In genomic region chr17:78403822-78404221, GRCh38 we compare ENCODE assay signal across 18 cellular contexts.
"Had no signal": no experiment of that assay in that cellular context is flagged by ENCODE, and none has a peak within 500 bp of the region (broad histone marks: within the 10 kb centered on the region; RNA-seq: fewer than 3 reads in every experiment).

No MANE protein-coding gene starts in this region.

- H3K4me3 ChIP-seq: colonic mucosa, esophagus squamous epithelium, gastroesophageal sphincter, mucosa of descending colon, pancreas, prostate gland, right lobe of liver, thoracic aorta, transverse colon had no signal

- H3K27me3 Mint-ChIP-seq: naive thymus-derived CD8-positive, alpha-beta T cell; stimulated activated memory B cell treated with anti-CD40 and anti-IgM and Interleukin-4, amounts not matched to agents 10 μg/mL and 1 μg/mL and 100 μg/mL, for 72 hours; stimulated activated naive CD8-positive, alpha-beta T cell treated with anti-CD3 and anti-CD28 coated beads, Interleukin-15, Interleukin-2, amounts not matched to agents 100 ng/mL and 50 ng/mL, for 24 hours had no signal

- H3K4me3 Mint-ChIP-seq: naive thymus-derived CD8-positive, alpha-beta T cell; stimulated activated memory B cell treated with anti-CD40 and anti-IgM and Interleukin-4, amounts not matched to agents 10 μg/mL and 1 μg/mL and 100 μg/mL, for 72 hours; stimulated activated naive CD8-positive, alpha-beta T cell treated with anti-CD3 and anti-CD28 coated beads, Interleukin-15, Interleukin-2, amounts not matched to agents 100 ng/mL and 50 ng/mL, for 24 hours had no signal

- FAIRE-seq: pancreas had no signal

- DNase-seq: colonic mucosa; dermis blood vessel endothelial cell; esophagus squamous epithelium; foreskin fibroblast; left colon; mucosa of descending colon; naive thymus-derived CD8-positive, alpha-beta T cell; nucleus accumbens; right lobe of liver; stimulated activated CD4-positive, alpha-beta T cell treated with anti-CD3 and anti-CD28 coated beads, Interleukin-4, amount 100 ng/mL, for 1 hour; stimulated activated CD8-positive, alpha-beta memory T cell treated with anti-CD3 and anti-CD28 coated beads, Interleukin-4, amount 100 ng/mL, for 48 hours; transverse colon had no signal

- H3K4me1 ChIP-seq: prostate gland had no signal

- H3K27me3 ChIP-seq: colonic mucosa, esophagus squamous epithelium, gastroesophageal sphincter, pancreas, right lobe of liver, transverse colon had no signal

- H3K27ac ChIP-seq: colonic mucosa, esophagus squamous epithelium, gastroesophageal sphincter, pancreas, prostate gland, right lobe of liver, thoracic aorta, transverse colon had no signal

- H3K9me3 ChIP-seq: colonic mucosa, esophagus squamous epithelium, gastroesophageal sphincter, mucosa of descending colon, pancreas, prostate gland, right lobe of liver, thoracic aorta, transverse colon had no signal

- H3K9me3 Mint-ChIP-seq: naive thymus-derived CD8-positive, alpha-beta T cell; stimulated activated memory B cell treated with anti-CD40 and anti-IgM and Interleukin-4, amounts not matched to agents 10 μg/mL and 1 μg/mL and 100 μg/mL, for 72 hours; stimulated activated naive CD8-positive, alpha-beta T cell treated with anti-CD3 and anti-CD28 coated beads, Interleukin-15, Interleukin-2, amounts not matched to agents 100 ng/mL and 50 ng/mL, for 24 hours had no signal

- H3K27ac Mint-ChIP-seq: stimulated activated memory B cell treated with anti-CD40 and anti-IgM and Interleukin-4, amounts not matched to agents 10 μg/mL and 1 μg/mL and 100 μg/mL, for 72 hours; stimulated activated naive CD8-positive, alpha-beta T cell treated with anti-CD3 and anti-CD28 coated beads, Interleukin-15, Interleukin-2, amounts not matched to agents 100 ng/mL and 50 ng/mL, for 24 hours had no signal

- ATAC-seq: gastroesophageal sphincter; left colon; mucosa of descending colon; naive thymus-derived CD8-positive, alpha-beta T cell; pancreas; right lobe of liver; stimulated activated memory B cell treated with anti-CD40 and anti-IgM and Interleukin-4, amounts not matched to agents 10 μg/mL and 1 μg/mL and 100 μg/mL, for 72 hours had no signal
